In genomic region chr12:49130151-49131050, GRCh38 we compare ENCODE assay signal across 1 cellular context.
A peak's percentile ranks its signal among the peaks of the same experiment; 100 is the strongest.
TF ChIP-seq lines count a peak whose summit lies in the region.

No MANE protein-coding gene starts in this region.

TF ChIP-seq in HepG2, 621 proteins besides CTCF, POLR2A, EP300 and RAD21 (continued from another document and continues in another):
- TF ChIP-seq, protein P1, sequence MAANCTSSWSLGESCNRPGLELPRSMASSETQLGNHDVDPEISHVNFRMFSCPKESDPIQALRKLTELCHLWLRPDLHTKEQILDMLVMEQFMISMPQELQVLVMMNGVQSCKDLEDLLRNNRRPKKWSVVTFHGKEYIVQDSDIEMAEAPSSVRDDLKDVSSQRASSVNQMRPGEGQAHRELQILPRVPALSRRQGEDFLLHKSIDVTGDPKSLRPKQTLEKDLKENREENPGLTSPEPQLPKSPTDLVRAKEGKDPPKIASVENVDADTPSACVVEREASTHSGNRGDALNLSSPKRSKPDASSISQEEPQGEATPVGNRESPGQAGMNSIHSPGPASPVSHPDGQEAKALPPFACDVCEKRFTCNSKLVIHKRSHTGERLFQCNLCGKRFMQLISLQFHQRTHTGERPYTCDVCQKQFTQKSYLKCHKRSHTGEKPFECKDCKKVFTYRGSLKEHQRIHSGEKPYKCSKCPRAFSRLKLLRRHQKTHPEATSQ (CRISPR knock-in tag; IDR thresholded peaks at IDR 0.05; ENCODE audit: borderline replicate concordance) = peak; percentile 65
- TF ChIP-seq, protein P2, sequence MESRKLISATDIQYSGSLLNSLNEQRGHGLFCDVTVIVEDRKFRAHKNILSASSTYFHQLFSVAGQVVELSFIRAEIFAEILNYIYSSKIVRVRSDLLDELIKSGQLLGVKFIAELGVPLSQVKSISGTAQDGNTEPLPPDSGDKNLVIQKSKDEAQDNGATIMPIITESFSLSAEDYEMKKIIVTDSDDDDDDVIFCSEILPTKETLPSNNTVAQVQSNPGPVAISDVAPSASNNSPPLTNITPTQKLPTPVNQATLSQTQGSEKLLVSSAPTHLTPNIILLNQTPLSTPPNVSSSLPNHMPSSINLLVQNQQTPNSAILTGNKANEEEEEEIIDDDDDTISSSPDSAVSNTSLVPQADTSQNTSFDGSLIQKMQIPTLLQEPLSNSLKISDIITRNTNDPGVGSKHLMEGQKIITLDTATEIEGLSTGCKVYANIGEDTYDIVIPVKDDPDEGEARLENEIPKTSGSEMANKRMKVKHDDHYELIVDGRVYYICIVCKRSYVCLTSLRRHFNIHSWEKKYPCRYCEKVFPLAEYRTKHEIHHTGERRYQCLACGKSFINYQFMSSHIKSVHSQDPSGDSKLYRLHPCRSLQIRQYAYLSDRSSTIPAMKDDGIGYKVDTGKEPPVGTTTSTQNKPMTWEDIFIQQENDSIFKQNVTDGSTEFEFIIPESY (CRISPR knock-in tag; IDR thresholded peaks at IDR 0.05) = peak; percentile 74
- TF ChIP-seq ZNF747 (CRISPR knock-in tag; IDR thresholded peaks at IDR 0.05; ENCODE audit: borderline replicate concordance) (no peak; the same call in 1 of the 2 replicates), RBAK (CRISPR knock-in tag; IDR thresholded peaks at IDR 0.05) (peak; percentile 31; the same call in 1 of the 2 replicates), GZF1 (CRISPR knock-in tag; IDR thresholded peaks at IDR 0.05) (peak; percentile 52; the same call in 1 of the 2 replicates), ZNF644 (CRISPR knock-in tag; IDR thresholded peaks at IDR 0.05; ENCODE audit: low read depth) (no peak), BRD4 (CRISPR knock-in tag; IDR thresholded peaks at IDR 0.05) (no peak), ZNF768 (CRISPR knock-in tag; IDR thresholded peaks at IDR 0.05) (peak; percentile 36), NCOA2 (CRISPR knock-in tag; IDR thresholded peaks at IDR 0.05) (0 out of 2 replicates have a peak, but pooled peaks have one; percentile 5), ZNF225 (CRISPR knock-in tag; IDR thresholded peaks at IDR 0.05) (no peak), SCMH1 (CRISPR knock-in tag; IDR thresholded peaks at IDR 0.05; ENCODE audit: borderline replicate concordance) (no peak), KAT7 (CRISPR knock-in tag; IDR thresholded peaks at IDR 0.05; ENCODE audit: borderline replicate concordance) (0 out of 2 replicates have a peak, but pooled peaks have one; percentile 40), ZNF333 (CRISPR knock-in tag; IDR thresholded peaks at IDR 0.05; ENCODE audit: borderline replicate concordance) (no peak; the same call in 1 of the 2 replicates), PHF8 (CRISPR knock-in tag; IDR thresholded peaks at IDR 0.05) (peak; percentile 10), NFE2L1 (CRISPR knock-in tag; IDR thresholded peaks at IDR 0.05; ENCODE audit: borderline replicate concordance) (peak; percentile 26; the same call in 1 of the 2 replicates), SAFB2 (CRISPR knock-in tag; IDR thresholded peaks at IDR 0.05; ENCODE audit: borderline replicate concordance, low read depth) (peak; percentile 75; the same call in 1 of the 2 replicates), ZNF879 (CRISPR knock-in tag; IDR thresholded peaks at IDR 0.05) (0 out of 2 replicates have a peak, but pooled peaks have one; percentile 92), ZNF510 (CRISPR knock-in tag; IDR thresholded peaks at IDR 0.05; ENCODE audit: low read depth) (no peak), KDM5A (IDR thresholded peaks at IDR 0.05; ENCODE audit: borderline replicate concordance, low read length) (peak; percentile 69; the same call in 1 of the 2 replicates), MIXL1 (CRISPR knock-in tag; IDR thresholded peaks at IDR 0.05) (peak; percentile 41; the same call in 1 of the 2 replicates), SNAPC5 (CRISPR knock-in tag; IDR thresholded peaks at IDR 0.05; ENCODE audit: borderline replicate concordance) (peak; percentile 90; the same call in 1 of the 2 replicates), PHF20 (CRISPR knock-in tag; IDR thresholded peaks at IDR 0.05) (peak; percentile 84), PAXIP1 (CRISPR knock-in tag; conservative IDR thresholded peaks at IDR 0.05) (no peak; the same call in none of the 2 replicates), SRF (IDR thresholded peaks at IDR 0.05; ENCODE audit: low read depth, low read length) (no peak), ZBTB1 (CRISPR knock-in tag; IDR thresholded peaks at IDR 0.05; ENCODE audit: borderline replicate concordance) (peak; percentile 77; the same call in 1 of the 2 replicates), ETS1 (CRISPR knock-in tag; IDR thresholded peaks at IDR 0.05) (peak; percentile 18; the same call in 1 of the 2 replicates), RXRA (CRISPR knock-in tag; IDR thresholded peaks at IDR 0.05) (no peak), FOXK2 (IDR thresholded peaks at IDR 0.05) (no peak), MLXIP (CRISPR knock-in tag; IDR thresholded peaks at IDR 0.05; ENCODE audit: borderline replicate concordance) (peak; percentile 8; the same call in 1 of the 2 replicates), TRIM24 (CRISPR knock-in tag; IDR thresholded peaks at IDR 0.05) (no peak), ZNF329 (CRISPR knock-in tag; IDR thresholded peaks at IDR 0.05; ENCODE audit: low read depth) (no peak), NFRKB (IDR thresholded peaks at IDR 0.05) (no peak), DR1 (CRISPR knock-in tag; IDR thresholded peaks at IDR 0.05) (no peak), ZMYM2 (CRISPR knock-in tag; IDR thresholded peaks at IDR 0.05) (peak; percentile 28; the same call in 1 of the 2 replicates), MAF1 (CRISPR knock-in tag; IDR thresholded peaks at IDR 0.05; ENCODE audit: borderline replicate concordance) (no peak), RCOR2 (CRISPR knock-in tag; IDR thresholded peaks at IDR 0.05) (0 out of 2 replicates have a peak, but pooled peaks have one; percentile 8), TCF7L2 (IDR thresholded peaks at IDR 0.05; ENCODE audit: low read depth, low read length) (no peak), GRHL1 (CRISPR knock-in tag; conservative IDR thresholded peaks at IDR 0.05) (no peak; the same call in 1 of the 2 replicates), HOXD1 (CRISPR knock-in tag; IDR thresholded peaks at IDR 0.05) (peak; percentile 54; the same call in 1 of the 2 replicates), MTF2 (CRISPR knock-in tag; IDR thresholded peaks at IDR 0.05; ENCODE audit: borderline replicate concordance) (no peak), ERF (CRISPR knock-in tag; IDR thresholded peaks at IDR 0.05) (no peak; the same call in 1 of the 2 replicates), XRCC5 (optimal IDR thresholded peaks at IDR 0.05; ENCODE audit: low read length) (peak; percentile 93), MXD4 (CRISPR knock-in tag; IDR thresholded peaks at IDR 0.05) (peak; percentile 95; the same call in 1 of the 2 replicates)
- TF ChIP-seq, protein P3, sequence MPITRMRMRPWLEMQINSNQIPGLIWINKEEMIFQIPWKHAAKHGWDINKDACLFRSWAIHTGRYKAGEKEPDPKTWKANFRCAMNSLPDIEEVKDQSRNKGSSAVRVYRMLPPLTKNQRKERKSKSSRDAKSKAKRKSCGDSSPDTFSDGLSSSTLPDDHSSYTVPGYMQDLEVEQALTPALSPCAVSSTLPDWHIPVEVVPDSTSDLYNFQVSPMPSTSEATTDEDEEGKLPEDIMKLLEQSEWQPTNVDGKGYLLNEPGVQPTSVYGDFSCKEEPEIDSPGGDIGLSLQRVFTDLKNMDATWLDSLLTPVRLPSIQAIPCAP (CRISPR knock-in tag; IDR thresholded peaks at IDR 0.05; ENCODE audit: low read depth) = no peak
- TF ChIP-seq, protein P4, sequence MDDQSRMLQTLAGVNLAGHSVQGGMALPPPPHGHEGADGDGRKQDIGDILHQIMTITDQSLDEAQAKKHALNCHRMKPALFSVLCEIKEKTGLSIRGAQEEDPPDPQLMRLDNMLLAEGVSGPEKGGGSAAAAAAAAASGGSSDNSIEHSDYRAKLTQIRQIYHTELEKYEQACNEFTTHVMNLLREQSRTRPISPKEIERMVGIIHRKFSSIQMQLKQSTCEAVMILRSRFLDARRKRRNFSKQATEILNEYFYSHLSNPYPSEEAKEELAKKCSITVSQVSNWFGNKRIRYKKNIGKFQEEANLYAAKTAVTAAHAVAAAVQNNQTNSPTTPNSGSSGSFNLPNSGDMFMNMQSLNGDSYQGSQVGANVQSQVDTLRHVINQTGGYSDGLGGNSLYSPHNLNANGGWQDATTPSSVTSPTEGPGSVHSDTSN (CRISPR knock-in tag; IDR thresholded peaks at IDR 0.05; ENCODE audit: borderline replicate concordance) = no peak; the same call in 1 of the 2 replicates
- TF ChIP-seq, protein P5, sequence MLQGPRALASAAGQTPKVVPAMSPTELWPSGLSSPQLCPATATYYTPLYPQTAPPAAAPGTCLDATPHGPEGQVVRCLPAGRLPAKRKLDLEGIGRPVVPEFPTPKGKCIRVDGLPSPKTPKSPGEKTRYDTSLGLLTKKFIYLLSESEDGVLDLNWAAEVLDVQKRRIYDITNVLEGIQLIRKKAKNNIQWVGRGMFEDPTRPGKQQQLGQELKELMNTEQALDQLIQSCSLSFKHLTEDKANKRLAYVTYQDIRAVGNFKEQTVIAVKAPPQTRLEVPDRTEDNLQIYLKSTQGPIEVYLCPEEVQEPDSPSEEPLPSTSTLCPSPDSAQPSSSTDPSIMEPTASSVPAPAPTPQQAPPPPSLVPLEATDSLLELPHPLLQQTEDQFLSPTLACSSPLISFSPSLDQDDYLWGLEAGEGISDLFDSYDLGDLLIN (CRISPR knock-in tag; IDR thresholded peaks at IDR 0.05; ENCODE audit: borderline replicate concordance) = peak; percentile 100; the same call in 1 of the 2 replicates
- TF ChIP-seq, protein P6, sequence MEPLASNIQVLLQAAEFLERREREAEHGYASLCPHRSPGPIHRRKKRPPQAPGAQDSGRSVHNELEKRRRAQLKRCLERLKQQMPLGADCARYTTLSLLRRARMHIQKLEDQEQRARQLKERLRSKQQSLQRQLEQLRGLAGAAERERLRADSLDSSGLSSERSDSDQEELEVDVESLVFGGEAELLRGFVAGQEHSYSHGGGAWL (CRISPR knock-in tag; IDR thresholded peaks at IDR 0.05) = peak; percentile 80
